In the genomic region with DNA sequence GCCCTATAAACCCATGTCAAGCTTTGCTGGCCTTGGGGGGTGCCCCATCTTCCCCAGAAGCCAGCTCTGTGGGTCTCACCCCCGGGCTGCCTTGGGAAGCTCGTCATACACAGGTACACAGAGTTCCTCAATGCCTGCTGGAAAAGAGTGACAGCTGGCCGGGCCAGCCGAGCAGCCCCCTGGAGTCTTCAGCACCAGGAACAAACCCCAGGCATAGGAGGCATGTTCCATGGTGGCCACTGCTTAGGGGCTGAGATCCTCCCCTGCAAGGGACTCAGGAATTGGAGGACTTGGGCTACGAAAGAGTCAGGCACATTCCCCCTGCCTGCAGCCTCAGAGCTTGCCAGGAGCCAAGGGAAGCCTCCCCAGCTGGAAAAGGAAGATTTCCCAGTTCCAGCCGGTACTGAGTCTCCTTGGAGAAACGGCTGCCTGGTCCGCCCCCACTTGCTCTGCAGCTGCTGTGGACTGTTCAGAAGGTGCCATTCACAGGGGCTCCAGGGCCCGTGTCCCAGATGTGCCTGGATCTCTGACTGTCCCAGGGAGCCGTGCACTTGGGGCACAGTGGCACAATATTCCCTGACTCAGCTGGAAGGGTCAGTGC, we compare ENCODE assay signal across 12 cellular contexts.
DNase-seq lines count a peak whose midpoint lies in the region; ATAC-seq, FAIRE-seq and TF ChIP-seq lines count a peak whose summit lies in the region.
"Had no signal": no experiment of that assay in that cellular context is flagged by ENCODE, and none has a peak within 500 bp of the region (broad histone marks: within the 10 kb centered on the region; RNA-seq: fewer than 3 reads in every experiment).

No MANE protein-coding gene starts in this region.

- TF ChIP-seq EP300 in transverse colon (IDR thresholded peaks at IDR 0.05; ENCODE audit: low read depth), result no peak

- H3K4me1 Mint-ChIP-seq in activated T-cell treated with anti-CD3 and anti-CD28 coated beads, Interleukin-2, amount 50 U/mL, for 72 hours (ENCODE audit: low read depth), result peaks cover 50% of the 10 kb centered on the region
- peaks cover 12 to 24% of the 10 kb centered on the region in 2 donors for H3K4me1 Mint-ChIP-seq in natural killer cell

- no peak for ATAC-seq in activated T-cell treated with anti-CD3 and anti-CD28 coated beads, Interleukin-2, amount 50 U/mL, for 72 hours (replicated peaks in 1 of 2)
- ATAC-seq in natural killer cell, result no peak
- ATAC-seq: Panc1 had no signal

- intact Hi-C loops in natural killer cell (cut with micrococcal nuclease) (no loop called here), transverse colon (cut with DNase I; ENCODE audit: low total_unique reads) (loop anchor here (10.0 kb wide), 1 partner anchor 57 kb away; no protein-coding TSS in a partner anchor)

- H3K27ac ChIP-seq in esophagus (ENCODE audit: low read depth in 2 of 2, low read length in 1 of 2) (peak overlapping the region; percentile 49 to 50), transverse colon (peak overlapping the region; percentile 20 to 79 (median 64))
- H3K27ac ChIP-seq: brain microvascular endothelial cell had no signal

- in situ Hi-C loops in transverse colon (cut with MboI; ENCODE audit: low pct_ligation_motif_present in 1 of 4, low pct_unique_long_range_greater_than_20kb in 1 of 4, low sequenced_read_pairs in 3 of 4), result loop anchor here (5.0 to 25.0 kb wide), 4 partner anchors 184 to 799 kb away; no protein-coding TSS in a partner anchor

- H3K4me1 ChIP-seq in esophagus (ENCODE audit: control insufficient read depth in 2 of 2, insufficient read depth in 2 of 2, low read length in 1 of 2), result peaks cover 6 to 17% of the 10 kb centered on the region in 2 donors
- peaks cover 10 to 30% (median 24%) of the 10 kb centered on the region in 4 donors for H3K4me1 ChIP-seq in transverse colon

- H3K36me3 Mint-ChIP-seq in activated T-cell treated with anti-CD3 and anti-CD28 coated beads, Interleukin-2, amount 50 U/mL, for 72 hours (ENCODE audit: insufficient read depth in 2 of 2), result peaks cover 7 to 23% of the 10 kb centered on the region in 2 donors
- H3K36me3 Mint-ChIP-seq in natural killer cell, result no peaks in the 10 kb centered on the region

- no peak for FAIRE-seq in RCC 7860 (lab: Jason Lieb, UNC)

- TF ChIP-seq POLR2A in transverse colon (IDR thresholded peaks at IDR 0.05), result no peak

- no peaks in the 10 kb centered on the region for H3K27me3 ChIP-seq in esophagus (ENCODE audit: control insufficient read depth in 1 of 2, insufficient read depth in 2 of 2, low read length in 2 of 2)
- no peaks in the 10 kb centered on the region for H3K27me3 ChIP-seq in transverse colon
- H3K27me3 ChIP-seq: brain microvascular endothelial cell had no signal

- H3K27ac Mint-ChIP-seq in activated T-cell treated with anti-CD3 and anti-CD28 coated beads, Interleukin-2, amount 50 U/mL, for 72 hours, result no peak overlapping the region
- H3K27ac Mint-ChIP-seq in natural killer cell, result peak overlapping the region; percentile 73 to 74

- H3K27me3 Mint-ChIP-seq in activated T-cell treated with anti-CD3 and anti-CD28 coated beads, Interleukin-2, amount 50 U/mL, for 72 hours (ENCODE audit: low read depth), result no peaks in the 10 kb centered on the region
- no peaks in the 10 kb centered on the region for H3K27me3 Mint-ChIP-seq in natural killer cell (ENCODE audit: low read depth in 2 of 2)

- H3K4me3 Mint-ChIP-seq in activated T-cell treated with anti-CD3 and anti-CD28 coated beads, Interleukin-2, amount 50 U/mL, for 72 hours, result no peak overlapping the region
- H3K4me3 Mint-ChIP-seq in natural killer cell, result no peak overlapping the region

- no peak overlapping the region for H3K4me3 ChIP-seq in esophagus (ENCODE audit: low read depth in 1 of 2, low read length in 2 of 2)
- no peak overlapping the region for H3K4me3 ChIP-seq in transverse colon
- H3K4me3 ChIP-seq: skin epidermis had no signal

- H3K9me3 Mint-ChIP-seq in activated T-cell treated with anti-CD3 and anti-CD28 coated beads, Interleukin-2, amount 50 U/mL, for 72 hours, result no peaks in the 10 kb centered on the region
- no peaks in the 10 kb centered on the region for H3K9me3 Mint-ChIP-seq in natural killer cell

- WGBS in esophagus, 2 donors, result 66 to 75% methylated on average over 10 of the region's 10 CpGs
- 55% methylated on average over 10 of the region's 10 CpGs; no CpG with 5 or more reads in 1 of the 2 donors for WGBS in transverse colon (ENCODE audit: low coverage in 1 of 2), 2 donors

- peak; percentile 4 to 15 for DNase-seq in activated T-cell treated with anti-CD3 and anti-CD28 coated beads, Interleukin-2, amount 50 U/mL, for 48 hours
- no peak for DNase-seq in activated T-cell treated with anti-CD3 and anti-CD28 coated beads, Interleukin-2, amount 50 U/mL, for 72 hours
- no peak for DNase-seq in natural killer cell
- peak; percentile 10 for DNase-seq in transverse colon
- DNase-seq in RCC 7860 (ENCODE audit: low spot score), result no peak
- no peak for DNase-seq in cerebellum (ENCODE audit: low spot score)
- no peak for DNase-seq in stimulated activated CD4-positive, alpha-beta T cell treated with anti-CD3 and anti-CD28 coated beads, Interleukin-2, amount 100 ng/mL, for 24 hours
- DNase-seq: brain microvascular endothelial cell, DND-41 had no signal

- TF ChIP-seq CTCF in natural killer cell (IDR thresholded peaks at IDR 0.05) (no peak), transverse colon (IDR thresholded peaks at IDR 0.05) (no peak)

- H3K9me3 ChIP-seq in esophagus (ENCODE audit: control insufficient read depth in 2 of 2, insufficient read depth in 1 of 2, low read depth in 1 of 2, low read length in 1 of 2), result no peaks in the 10 kb centered on the region
- no peaks in the 10 kb centered on the region for H3K9me3 ChIP-seq in transverse colon

- H3K36me3 ChIP-seq in esophagus (ENCODE audit: control insufficient read depth in 2 of 2, insufficient read depth in 2 of 2, low read length in 1 of 2), result peaks cover 5 to 41% of the 10 kb centered on the region in 2 donors
- H3K36me3 ChIP-seq in transverse colon, result no peaks in the 10 kb centered on the region
- H3K36me3 ChIP-seq: brain microvascular endothelial cell had no signal

Comparison
In these comparisons a context has a peak if more than half of its experiments do, and no peak if none do; other contexts are left out.
1. DNase-seq: peak in activated T-cell treated with anti-CD3 and anti-CD28 coated beads, Interleukin-2, amount 50 U/mL, for 48 hours (2 of 2) and transverse colon (single experiment); none in activated T-cell treated with anti-CD3 and anti-CD28 coated beads, Interleukin-2, amount 50 U/mL, for 72 hours (0 of 2), natural killer cell (single experiment), RCC 7860 (single experiment), cerebellum (single experiment) and stimulated activated CD4-positive, alpha-beta T cell treated with anti-CD3 and anti-CD28 coated beads, Interleukin-2, amount 100 ng/mL, for 24 hours (0 of 2).